Comparison of ENCODE assay signal across 1 cellular context in the genomic region with DNA sequence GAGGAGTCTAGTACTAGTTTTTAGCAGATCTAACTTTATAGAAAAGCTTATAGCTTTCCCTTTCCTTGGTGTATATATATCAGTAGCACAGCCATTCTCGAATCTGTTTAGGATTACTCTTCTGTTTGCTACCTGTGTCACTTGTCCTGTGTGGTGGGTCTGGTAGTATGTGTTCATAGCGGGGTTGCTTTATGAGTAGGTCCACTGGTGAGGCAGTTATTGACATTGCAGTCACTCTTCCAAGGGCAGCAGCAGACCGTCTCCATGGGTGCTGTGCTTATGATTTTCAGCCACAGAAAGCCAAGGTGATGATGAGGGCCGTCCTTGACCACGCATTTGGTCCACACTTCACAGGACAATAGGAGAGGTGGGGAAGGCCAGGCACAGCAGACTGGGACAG.
TF ChIP-seq lines count a peak whose summit lies in the region.

No MANE protein-coding gene starts in this region.

TF ChIP-seq in HepG2, 621 proteins besides CTCF, POLR2A, EP300 and RAD21 (continued from another document):
- TF ChIP-seq, protein P1, sequence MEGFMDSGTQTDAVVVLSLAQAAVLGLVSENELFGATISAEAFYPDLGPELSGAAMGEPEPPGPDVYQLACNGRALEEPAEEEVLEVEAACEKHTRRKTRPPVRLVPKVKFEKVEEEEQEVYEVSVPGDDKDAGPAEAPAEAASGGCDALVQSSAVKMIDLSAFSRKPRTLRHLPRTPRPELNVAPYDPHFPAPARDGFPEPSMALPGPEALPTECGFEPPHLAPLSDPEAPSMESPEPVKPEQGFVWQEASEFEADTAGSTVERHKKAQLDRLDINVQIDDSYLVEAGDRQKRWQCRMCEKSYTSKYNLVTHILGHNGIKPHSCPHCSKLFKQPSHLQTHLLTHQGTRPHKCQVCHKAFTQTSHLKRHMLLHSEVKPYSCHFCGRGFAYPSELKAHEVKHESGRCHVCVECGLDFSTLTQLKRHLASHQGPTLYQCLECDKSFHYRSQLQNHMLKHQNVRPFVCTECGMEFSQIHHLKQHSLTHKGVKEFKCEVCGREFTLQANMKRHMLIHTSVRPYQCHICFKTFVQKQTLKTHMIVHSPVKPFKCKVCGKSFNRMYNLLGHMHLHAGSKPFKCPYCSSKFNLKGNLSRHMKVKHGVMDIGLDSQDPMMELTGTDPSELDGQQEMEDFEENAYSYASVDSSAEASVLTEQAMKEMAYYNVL (CRISPR knock-in tag; IDR thresholded peaks at IDR 0.05; ENCODE audit: borderline replicate concordance): no peak
- TF ChIP-seq ZNF768 (CRISPR knock-in tag; IDR thresholded peaks at IDR 0.05): no peak
